4 cellular contexts compared by ENCODE assay signal in genomic region chr22:30567277-30567676, GRCh38.
A peak's percentile ranks its signal among the peaks of the same experiment; 100 is the strongest.
TF ChIP-seq lines count a peak whose summit lies in the region.

No MANE protein-coding gene starts in this region.

TF ChIP-seq in HEK293, 187 proteins besides CTCF, POLR2A, EP300 and RAD21:
- TF ChIP-seq ZNF121 (tag by site-specific recombination; IDR thresholded peaks at IDR 0.05): peak; percentile 75
TF ChIP-seq in HEK293: peak in this region for 1; not testable (repeated sequence) for 186.

TF ChIP-seq in WTC11, 78 proteins besides CTCF, POLR2A, EP300 and RAD21:
- TF ChIP-seq ZNF121 (CRISPR knock-in tag; IDR thresholded peaks at IDR 0.05): peak; percentile 91

TF ChIP-seq in K562, 482 proteins besides CTCF, POLR2A, EP300 and RAD21:
- peak; percentile 69 for TF ChIP-seq ZNF121 (CRISPR knock-in tag; conservative IDR thresholded peaks at IDR 0.05)

TF ChIP-seq in HepG2, 621 proteins besides CTCF, POLR2A, EP300 and RAD21:
- TF ChIP-seq ZNF121 (CRISPR knock-in tag; IDR thresholded peaks at IDR 0.05): peak; percentile 55; the same call in 1 of the 2 replicates
